In the genomic region with DNA sequence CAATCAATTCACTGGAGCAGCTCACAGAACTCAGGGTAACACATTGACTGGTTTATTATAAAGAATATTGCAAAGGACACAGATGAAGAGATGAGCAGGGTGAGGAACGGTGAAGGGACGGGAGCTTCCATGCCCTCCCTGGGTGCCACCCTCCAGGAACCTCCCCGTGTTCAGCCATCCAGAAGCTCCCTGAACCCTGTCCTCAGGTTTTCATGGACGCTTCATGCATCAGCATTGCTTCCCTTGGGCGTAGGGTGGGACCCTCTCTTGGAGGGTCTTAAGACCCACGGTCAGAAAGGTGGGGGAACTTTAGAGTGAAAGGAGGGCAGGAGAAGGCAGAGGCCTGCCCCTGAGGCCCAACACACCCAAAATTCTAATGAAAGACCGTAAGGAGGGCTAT, we compare ENCODE assay signal across 26 cellular contexts. TPM values are rescaled to one million over a fixed set of nuclear protein-coding genes. Genes with fewer than 3 reads are reported as not detected.
DNase-seq lines count a peak whose midpoint lies in the region; ATAC-seq and TF ChIP-seq lines count a peak whose summit lies in the region.
"Had no signal": no experiment of that assay in that cellular context is flagged by ENCODE, and none has a peak within 500 bp of the region (broad histone marks: within the 10 kb centered on the region; RNA-seq: fewer than 3 reads in every experiment).

No MANE protein-coding gene starts in this region.

- H3K27me3 Mint-ChIP-seq in endodermal cell (ENCODE audit: insufficient read depth) (no peaks in the 10 kb centered on the region), progenitor cell of endocrine pancreas (peaks cover 35% of the 10 kb centered on the region)

- H3K4me1 ChIP-seq in endodermal cell (ENCODE audit: control insufficient read depth, insufficient read depth, low read length) (no peaks in the 10 kb centered on the region), neuronal stem cell (ENCODE audit: control insufficient read depth in 2 of 2, insufficient read depth in 1 of 2, low read depth in 1 of 2, low read length in 2 of 2) (no peaks in the 10 kb centered on the region)
- H3K4me1 ChIP-seq: BE2C, BLaER1 had no signal

- no peaks in the 10 kb centered on the region for H3K79me1 ChIP-seq in neuronal stem cell (ENCODE audit: low read depth, low read length)

- no peaks in the 10 kb centered on the region for H3K9me3 ChIP-seq in endodermal cell (ENCODE audit: control insufficient read depth, low read length)
- peaks cover 0 to 3% of the 10 kb centered on the region in 2 donors for H3K9me3 ChIP-seq in neuronal stem cell (replicated peaks in 1 of 2; ENCODE audit: control insufficient read depth in 2 of 2, insufficient read depth in 1 of 2, low read depth in 1 of 2, low read length in 2 of 2)
- H3K9me3 ChIP-seq: BE2C, BLaER1 had no signal

- H3K9me3 Mint-ChIP-seq in endodermal cell (no peaks in the 10 kb centered on the region), progenitor cell of endocrine pancreas (ENCODE audit: low read depth) (no peaks in the 10 kb centered on the region)
- H3K9me3 Mint-ChIP-seq: CD4-positive, CD25-positive, alpha-beta regulatory T cell; CD8-positive, alpha-beta memory T cell had no signal

- no peak overlapping the region for H2BK5ac ChIP-seq in neuronal stem cell (ENCODE audit: low read length)

- H3K4me3 ChIP-seq in endodermal cell (ENCODE audit: low read length), result no peak overlapping the region
- H3K4me3 ChIP-seq in neuronal stem cell (ENCODE audit: low read length in 2 of 2), result no peak overlapping the region
- H3K4me3 ChIP-seq: BLaER1, GM12878 had no signal

- no peak overlapping the region for H4K91ac ChIP-seq in neuronal stem cell (ENCODE audit: low read depth, low read length, poor library complexity)

- 94 to 100% methylated on average over 4 to 6 of the region's 7 CpGs for WGBS in endodermal cell (ENCODE audit: insufficient coverage in 1 of 2, insufficient read length in 1 of 2), 2 experiments
- no CpG with 5 or more reads among the region's 7 CpGs for WGBS in neuronal stem cell (ENCODE audit: extremely low coverage in 2 of 2, insufficient read length in 2 of 2, insufficient replicate concordance in 1 of 2), 2 donors

- H3K4me3 Mint-ChIP-seq in endodermal cell (no peak overlapping the region), progenitor cell of endocrine pancreas (ENCODE audit: low read depth) (no peak overlapping the region)
- H3K4me3 Mint-ChIP-seq: CD14-positive monocyte; CD4-positive, alpha-beta memory T cell; CD4-positive, CD25-positive, alpha-beta regulatory T cell; CD8-positive, alpha-beta memory T cell had no signal

- no peak overlapping the region for H3K27ac Mint-ChIP-seq in endodermal cell
- H3K27ac Mint-ChIP-seq in progenitor cell of endocrine pancreas, result peak overlapping the region; percentile 7
- H3K27ac Mint-ChIP-seq: CD14-positive monocyte; CD4-positive, alpha-beta memory T cell; CD8-positive, alpha-beta memory T cell had no signal

- H3K4me1 Mint-ChIP-seq in endodermal cell (peaks cover 6% of the 10 kb centered on the region), progenitor cell of endocrine pancreas (ENCODE audit: low read depth) (no peaks in the 10 kb centered on the region)
- H3K4me1 Mint-ChIP-seq: CD14-positive monocyte; CD4-positive, alpha-beta memory T cell; CD8-positive, alpha-beta memory T cell had no signal

- H3K14ac ChIP-seq in neuronal stem cell (ENCODE audit: low read length), result no peak overlapping the region

- no peak overlapping the region for H2BK12ac ChIP-seq in neuronal stem cell (ENCODE audit: low read length)

- TF ChIP-seq CTCF in endodermal cell (conservative IDR thresholded peaks at IDR 0.05) (no peak), progenitor cell of endocrine pancreas (IDR thresholded peaks at IDR 0.05; ENCODE audit: unreplicated experiment) (no peak)

- H3K36me3 Mint-ChIP-seq in endodermal cell (ENCODE audit: low read depth), result no peaks in the 10 kb centered on the region
- no peaks in the 10 kb centered on the region for H3K36me3 Mint-ChIP-seq in progenitor cell of endocrine pancreas (ENCODE audit: insufficient read depth)
- H3K36me3 Mint-ChIP-seq: CD14-positive monocyte; CD4-positive, alpha-beta memory T cell; CD4-positive, CD25-positive, alpha-beta regulatory T cell; CD8-positive, alpha-beta memory T cell had no signal

- DNase-seq in endodermal cell (peak; percentile 24), neuronal stem cell (ENCODE audit: low spot score) (no peak), progenitor cell of endocrine pancreas (ENCODE audit: low spot score, unreplicated experiment) (no peak), NCI-H2107 (lab: John Stamatoyannopoulos, UW) (no peak), HuH-7 (ENCODE audit: low spot score) (no peak)
- DNase-seq: 8988T; ACHN; BE2C; C1 segment of cervical spinal cord; CD4-positive, alpha-beta memory T cell; CD4-positive, CD25-positive, alpha-beta regulatory T cell; CD8-positive, alpha-beta memory T cell; COR-L47; DMS 273 treated with DMSO at 0.1 percent for 48 hours; DMS153; DMS53; DMS79; DND-41; EL; GDM1 had no signal

- no peaks in the 10 kb centered on the region for H3K27me3 ChIP-seq in endodermal cell (ENCODE audit: control insufficient read depth, insufficient read depth, low read length, poor library complexity, severe bottlenecking)
- peaks cover 0 to 53% (median 0%) of the 10 kb centered on the region in 3 experiments for H3K27me3 ChIP-seq in neuronal stem cell (ENCODE audit: control insufficient read depth in 3 of 3, insufficient read depth in 3 of 3, low read depth in 1 of 3, low read length in 3 of 3)
- H3K27me3 ChIP-seq: BE2C, BLaER1 had no signal

- H3K9ac ChIP-seq in endodermal cell (ENCODE audit: extremely low read depth, low read length, poor library complexity, severe bottlenecking), result no peak overlapping the region
- H3K9ac ChIP-seq in neuronal stem cell (ENCODE audit: low read depth, low read length, poor library complexity), result peak overlapping the region; percentile 51
- H3K9ac ChIP-seq: BLaER1 had no signal

- H3K23ac ChIP-seq in neuronal stem cell (ENCODE audit: low read depth, low read length, poor library complexity), result no peak overlapping the region

- no peak overlapping the region for H2BK15ac ChIP-seq in neuronal stem cell (ENCODE audit: low read length)

- ATAC-seq in HG03571 (IDR thresholded peaks at IDR 0.05; ENCODE audit: unreplicated experiment) (no peak), GM18861 (IDR thresholded peaks at IDR 0.05; ENCODE audit: unreplicated experiment) (no peak)
- ATAC-seq: GM12878 had no signal

- H3K27ac ChIP-seq in endodermal cell (ENCODE audit: low read depth, low read length) (no peak overlapping the region), neuronal stem cell (replicated peaks; ENCODE audit: low read length) (no peak overlapping the region)
- H3K27ac ChIP-seq: BLaER1 had no signal

- no peak overlapping the region for H2AFZ ChIP-seq in neuronal stem cell (ENCODE audit: low read length)

- H2AK5ac ChIP-seq in neuronal stem cell (ENCODE audit: low read depth, low read length), result no peak overlapping the region

- H3K36me3 ChIP-seq in endodermal cell (ENCODE audit: control insufficient read depth, insufficient read depth, low read length), result no peaks in the 10 kb centered on the region
- no peaks in the 10 kb centered on the region for H3K36me3 ChIP-seq in neuronal stem cell (replicated peaks in 1 of 2; ENCODE audit: control insufficient read depth in 2 of 2, insufficient read depth in 2 of 2, low read length in 2 of 2)
- H3K36me3 ChIP-seq: BE2C, BLaER1 had no signal

- H4K8ac ChIP-seq in neuronal stem cell (ENCODE audit: low read depth, low read length), result no peak overlapping the region

- no peak overlapping the region for H2BK120ac ChIP-seq in neuronal stem cell (ENCODE audit: low read depth, low read length)

- H3K4ac ChIP-seq in neuronal stem cell (ENCODE audit: low read length), result no peak overlapping the region

- H3K18ac ChIP-seq in neuronal stem cell (ENCODE audit: low read length), result no peak overlapping the region

- H3K4me2 ChIP-seq in neuronal stem cell (ENCODE audit: insufficient read depth, low read length, poor library complexity, severe bottlenecking), result no peak overlapping the region
- H3K4me2 ChIP-seq: BLaER1 had no signal

RNA-seq across cellular contexts. Expression of a gene that starts 12.8 kb away (rescaled TPM):
- total RNA-seq in endodermal cell (10 to 100 TPM; 16.7 to 41.2 TPM), progenitor cell of endocrine pancreas (0.12 and 0.27 TPM in 2 replicates)
- polyA plus RNA-seq in endodermal cell (2013, experiment 1 of 2), result 4.3 TPM
- 4.6 TPM for polyA plus RNA-seq in endodermal cell (2013, experiment 2 of 2)
- 0.03 TPM for polyA plus RNA-seq in neuronal stem cell (2013, experiment 1 of 2)
- 0.07 TPM for polyA plus RNA-seq in neuronal stem cell (2013, experiment 2 of 2)
- polyA plus RNA-seq: AG04450; CD14-positive monocyte; CD4-positive, alpha-beta memory T cell; CD8-positive, alpha-beta memory T cell; GM12878 had no signal

Comparison
In these comparisons a context has a peak if more than half of its experiments do, and no peak if none do; other contexts are left out.
1. RNA of a gene that starts 12.8 kb away (total RNA-seq): 16.7 to 41.2 TPM in endodermal cell; 0.12 to 0.27 TPM in progenitor cell of endocrine pancreas; every median in the first group is over 10 times any median in the second.